13 cellular contexts compared by ENCODE assay signal in genomic region chr15:67571643-67572415, GRCh38.
"Had no signal": no experiment of that assay in that cellular context is flagged by ENCODE, and none has a peak within 500 bp of the region (broad histone marks: within the 10 kb centered on the region; RNA-seq: fewer than 3 reads in every experiment).

No MANE protein-coding gene starts in this region.

- H3K9me3 ChIP-seq: ascending aorta, ovary had no signal

- H3K27me3 ChIP-seq: ascending aorta, cardiac muscle cell, ovary had no signal

- ATAC-seq: activated naive CD8-positive, alpha-beta T cell treated with anti-CD3 and anti-CD28 coated beads, Interleukin-2, amount 50 U/mL, for 24 hours; effector memory CD8-positive, alpha-beta T cell; natural killer cell had no signal

- H3K27ac ChIP-seq: ascending aorta, cardiac muscle cell, ovary had no signal

- H3K4me3 ChIP-seq: ascending aorta, cardiac muscle cell, lung, ovary had no signal

- H3K36me3 ChIP-seq: ascending aorta, cardiac muscle cell, ovary had no signal

- H3K4me1 ChIP-seq: ascending aorta had no signal

- DNase-seq: activated CD4-positive, alpha-beta T cell treated with anti-CD3 and anti-CD28 coated beads for 4 hours; activated naive CD4-positive, alpha-beta T cell treated with Interleukin-2 at 50 U/mL for 16 hours; activated naive CD8-positive, alpha-beta T cell treated with anti-CD3 and anti-CD28 coated beads, Interleukin-2, amount 50 U/mL, for 24 hours; effector memory CD8-positive, alpha-beta T cell; erythroblast; hypothalamus; natural killer cell; ovary; stimulated activated CD4-positive, alpha-beta T cell treated with anti-CD3 and anti-CD28 coated beads, Interleukin-4, amount 100 ng/mL, for 24 hours; T-helper 9 cell had no signal
